Comparison of ENCODE assay signal across 8 cellular contexts in genomic region chr11:6568191-6568918, GRCh38. TPM values are rescaled to one million over a fixed set of nuclear protein-coding genes. Genes with fewer than 3 reads are reported as not detected.
A peak's percentile ranks its signal among the peaks of the same experiment; 100 is the strongest.
DNase-seq lines count a peak whose midpoint lies in the region; ATAC-seq, FAIRE-seq and TF ChIP-seq lines count a peak whose summit lies in the region.

No MANE protein-coding gene starts in this region.

- peaks cover 0 to 25% (median 0%) of the 10 kb centered on the region in 7 donors for H3K4me1 Mint-ChIP-seq in naive thymus-derived CD4-positive, alpha-beta T cell
- no peaks in the 10 kb centered on the region for H3K4me1 Mint-ChIP-seq in activated naive CD4-positive, alpha-beta T cell treated with anti-CD3 and anti-CD28 coated beads, Interleukin-2, amount 10 ng/mL, durations not matched to agents 7 days and 5 days

- no peak overlapping the region for H3K4me3 Mint-ChIP-seq in naive thymus-derived CD4-positive, alpha-beta T cell
- no peak overlapping the region for H3K4me3 Mint-ChIP-seq in activated naive CD4-positive, alpha-beta T cell treated with anti-CD3 and anti-CD28 coated beads, Interleukin-2, amount 10 ng/mL, durations not matched to agents 7 days and 5 days

- intact Hi-C loops in naive thymus-derived CD4-positive, alpha-beta T cell (cut with micrococcal nuclease): no loop called here
- intact Hi-C loops in transverse colon (cut with DNase I; ENCODE audit: low total_unique reads): no loop called here

- no peak for ATAC-seq in naive thymus-derived CD4-positive, alpha-beta T cell
- ATAC-seq in GM19463 (IDR thresholded peaks at IDR 0.05; ENCODE audit: unreplicated experiment): no peak

- H3K9me3 ChIP-seq in adipocyte (ENCODE audit: control insufficient read depth, low read length) (no peaks in the 10 kb centered on the region), transverse colon (no peaks in the 10 kb centered on the region)
- no peaks in the 10 kb centered on the region for H3K9me3 ChIP-seq in naive thymus-derived CD4-positive, alpha-beta T cell (ENCODE audit: control insufficient read depth in 2 of 3, low read length in 3 of 3)

- no peak for TF ChIP-seq EP300 in transverse colon (IDR thresholded peaks at IDR 0.05; ENCODE audit: low read depth)

- peaks cover 25% of the 10 kb centered on the region for H3K4me1 ChIP-seq in adipocyte (ENCODE audit: control insufficient read depth, insufficient read depth, low read length)
- H3K4me1 ChIP-seq in naive thymus-derived CD4-positive, alpha-beta T cell (ENCODE audit: control insufficient read depth in 2 of 2, insufficient read depth in 2 of 2, low read length in 2 of 2): no peaks in the 10 kb centered on the region
- no peaks in the 10 kb centered on the region for H3K4me1 ChIP-seq in transverse colon

- no peak for TF ChIP-seq CTCF in transverse colon (IDR thresholded peaks at IDR 0.05)

- no peaks in the 10 kb centered on the region for H3K27me3 ChIP-seq in adipocyte (replicated peaks; ENCODE audit: control insufficient read depth, insufficient read depth, low read length)
- no peaks in the 10 kb centered on the region for H3K27me3 ChIP-seq in naive thymus-derived CD4-positive, alpha-beta T cell (ENCODE audit: control insufficient read depth in 2 of 2, insufficient read depth in 2 of 2, low read length in 2 of 2)
- no peaks in the 10 kb centered on the region for H3K27me3 ChIP-seq in transverse colon

- H3K9ac ChIP-seq in adipocyte (ENCODE audit: low read length): no peak overlapping the region

- H3K27ac ChIP-seq in naive thymus-derived CD4-positive, alpha-beta T cell (ENCODE audit: low read depth, low read length): no peak overlapping the region
- H3K27ac ChIP-seq in transverse colon: no peak overlapping the region

- TF ChIP-seq POLR2A in H54 (IDR thresholded peaks at IDR 0.05; ENCODE audit: low read depth, low read length) (no peak), transverse colon (IDR thresholded peaks at IDR 0.05) (no peak)

- in situ Hi-C loops in transverse colon (cut with MboI; ENCODE audit: low pct_ligation_motif_present in 1 of 4, low pct_unique_long_range_greater_than_20kb in 1 of 4, low sequenced_read_pairs in 3 of 4): no loop called here

- H3K4me3 ChIP-seq in adipocyte (ENCODE audit: low read length) (no peak overlapping the region), transverse colon (no peak overlapping the region)
- no peak overlapping the region for H3K4me3 ChIP-seq in naive thymus-derived CD4-positive, alpha-beta T cell (ENCODE audit: low read length)

- H3K36me3 Mint-ChIP-seq in naive thymus-derived CD4-positive, alpha-beta T cell: peaks cover 10 to 41% (median 17%) of the 10 kb centered on the region in 5 donors
- peaks cover 5% of the 10 kb centered on the region for H3K36me3 Mint-ChIP-seq in activated naive CD4-positive, alpha-beta T cell treated with anti-CD3 and anti-CD28 coated beads, Interleukin-2, amount 10 ng/mL, durations not matched to agents 7 days and 5 days

- no peaks in the 10 kb centered on the region for H3K9me3 Mint-ChIP-seq in naive thymus-derived CD4-positive, alpha-beta T cell
- H3K9me3 Mint-ChIP-seq in activated naive CD4-positive, alpha-beta T cell treated with anti-CD3 and anti-CD28 coated beads, Interleukin-2, amount 10 ng/mL, durations not matched to agents 7 days and 5 days: no peaks in the 10 kb centered on the region

- no peak for FAIRE-seq in H54 (lab: Jason Lieb, UNC)

- H3K36me3 ChIP-seq in adipocyte (ENCODE audit: control insufficient read depth, insufficient read depth, low read length, severe bottlenecking): peaks cover 6% of the 10 kb centered on the region
- H3K36me3 ChIP-seq in naive thymus-derived CD4-positive, alpha-beta T cell (ENCODE audit: control insufficient read depth in 2 of 3, insufficient read depth in 3 of 3, low read length in 3 of 3): peaks cover 0 to 16% (median 0%) of the 10 kb centered on the region in 3 experiments
- H3K36me3 ChIP-seq in transverse colon: no peaks in the 10 kb centered on the region

- no peak overlapping the region for H3K27ac Mint-ChIP-seq in naive thymus-derived CD4-positive, alpha-beta T cell
- no peak overlapping the region for H3K27ac Mint-ChIP-seq in activated naive CD4-positive, alpha-beta T cell treated with anti-CD3 and anti-CD28 coated beads, Interleukin-2, amount 10 ng/mL, durations not matched to agents 7 days and 5 days

- WGBS in transverse colon (ENCODE audit: low coverage in 1 of 2), 2 donors: 73 to 83% methylated on average over 1 to 4 of the region's 4 CpGs

- H3K27me3 Mint-ChIP-seq in naive thymus-derived CD4-positive, alpha-beta T cell: no peaks in the 10 kb centered on the region
- no peaks in the 10 kb centered on the region for H3K27me3 Mint-ChIP-seq in activated naive CD4-positive, alpha-beta T cell treated with anti-CD3 and anti-CD28 coated beads, Interleukin-2, amount 10 ng/mL, durations not matched to agents 7 days and 5 days

- DNase-seq in A172 (ENCODE audit: low spot score) (peak; percentile 54), H54 (ENCODE audit: insufficient read length, low spot score) (peak; percentile 62), adipocyte (ENCODE audit: low read depth) (peak; percentile 48), inferior parietal cortex (ENCODE audit: extremely low spot score) (peak; percentile 65), transverse colon (no peak)
- no peak for DNase-seq in naive thymus-derived CD4-positive, alpha-beta T cell
- no peak for DNase-seq in activated naive CD4-positive, alpha-beta T cell treated with anti-CD3 and anti-CD28 coated beads, Interleukin-2, amount 10 ng/mL, durations not matched to agents 7 days and 5 days

- POLR2A ChIA-PET in naive thymus-derived CD4-positive, alpha-beta T cell (lab: Charles Lee): no interaction called here

- CTCF ChIA-PET in naive thymus-derived CD4-positive, alpha-beta T cell (lab: Charles Lee): interaction anchor here (0.6 to 1.2 kb wide), 2 partner anchors 36 to 44 kb away, joined by 3 read pairs; no protein-coding TSS in a partner anchor
- CTCF ChIA-PET in activated naive CD4-positive, alpha-beta T cell treated with anti-CD3 and anti-CD28 coated beads, Interleukin-2, amount 10 ng/mL, durations not matched to agents 7 days and 5 days (lab: Charles Lee): no interaction called here

RNA-seq across cellular contexts. Expression of gene RRP8, which starts 35.1 kb away (rescaled TPM):
- 14.0 and 35.3 TPM in 2 replicates for total RNA-seq in A172 (2014; rRNA removed; shearing (Covaris generic))
- total RNA-seq in naive thymus-derived CD4-positive, alpha-beta T cell: 10 to 100 TPM; 21.4 to 37.9 (median 27.9) TPM
- polyA plus RNA-seq in naive thymus-derived CD4-positive, alpha-beta T cell: 10 to 100 TPM; 17.2 to 29.1 TPM
- total RNA-seq in transverse colon: 100 to 1,000 TPM in 1 of 4 donors, 10 to 100 TPM in 2, 1 to 10 TPM in 1; 9.7 to 145 (median 48.2) TPM

RNA-seq across cellular contexts. Expression of gene ILK, which starts 35.2 kb away (rescaled TPM):
- 210 and 231 TPM in 2 replicates for total RNA-seq in A172 (2014; rRNA removed; shearing (Covaris generic))
- 100 to 1,000 TPM in 1 of 5 experiments, 10 to 100 TPM in 4; 34.4 to 165 (median 89.6) TPM for total RNA-seq in naive thymus-derived CD4-positive, alpha-beta T cell
- 10 to 100 TPM; 67.8 to 79.7 TPM for polyA plus RNA-seq in naive thymus-derived CD4-positive, alpha-beta T cell
- total RNA-seq in transverse colon: 100 to 1,000 TPM; 159 to 211 (median 169) TPM

RNA-seq across cellular contexts. Expression of gene TAF10, which starts 43.7 kb away (rescaled TPM):
- total RNA-seq in A172 (2014; rRNA removed; shearing (Covaris generic)): 53.6 and 67.5 TPM in 2 replicates
- 100 to 1,000 TPM; 116 to 135 (median 128) TPM for total RNA-seq in naive thymus-derived CD4-positive, alpha-beta T cell
- 100 to 1,000 TPM; 210 to 247 TPM for polyA plus RNA-seq in naive thymus-derived CD4-positive, alpha-beta T cell
- total RNA-seq in transverse colon: 100 to 1,000 TPM in 1 of 4 donors, 10 to 100 TPM in 3; 35.7 to 114 (median 53.8) TPM

RNA-seq across cellular contexts. Expression of gene TPP1, which starts 50.9 kb away (rescaled TPM):
- total RNA-seq in A172 (2014; rRNA removed; shearing (Covaris generic)): 31.7 and 34.9 TPM in 2 replicates
- total RNA-seq in naive thymus-derived CD4-positive, alpha-beta T cell: 100 to 1,000 TPM in 3 of 5 experiments, 10 to 100 TPM in 2; 49.9 to 160 (median 134) TPM
- polyA plus RNA-seq in naive thymus-derived CD4-positive, alpha-beta T cell: 100 to 1,000 TPM in 1 of 2 donors, 10 to 100 TPM in 1; 91.6 to 116 TPM
- 100 to 1,000 TPM in 1 of 4 donors, 10 to 100 TPM in 3; 64.0 to 114 (median 74.0) TPM for total RNA-seq in transverse colon

Comparison
In these comparisons a context has a peak if more than half of its experiments do, and no peak if none do; other contexts are left out.
1. DNase-seq: peak in A172 (single experiment), H54 (single experiment), adipocyte (single experiment) and inferior parietal cortex (single experiment); none in naive thymus-derived CD4-positive, alpha-beta T cell (0 of 9), activated naive CD4-positive, alpha-beta T cell treated with anti-CD3 and anti-CD28 coated beads, Interleukin-2, amount 10 ng/mL, durations not matched to agents 7 days and 5 days (single experiment) and transverse colon (single experiment).